Comparison of ENCODE assay signal across 21 cellular contexts in the genomic region with DNA sequence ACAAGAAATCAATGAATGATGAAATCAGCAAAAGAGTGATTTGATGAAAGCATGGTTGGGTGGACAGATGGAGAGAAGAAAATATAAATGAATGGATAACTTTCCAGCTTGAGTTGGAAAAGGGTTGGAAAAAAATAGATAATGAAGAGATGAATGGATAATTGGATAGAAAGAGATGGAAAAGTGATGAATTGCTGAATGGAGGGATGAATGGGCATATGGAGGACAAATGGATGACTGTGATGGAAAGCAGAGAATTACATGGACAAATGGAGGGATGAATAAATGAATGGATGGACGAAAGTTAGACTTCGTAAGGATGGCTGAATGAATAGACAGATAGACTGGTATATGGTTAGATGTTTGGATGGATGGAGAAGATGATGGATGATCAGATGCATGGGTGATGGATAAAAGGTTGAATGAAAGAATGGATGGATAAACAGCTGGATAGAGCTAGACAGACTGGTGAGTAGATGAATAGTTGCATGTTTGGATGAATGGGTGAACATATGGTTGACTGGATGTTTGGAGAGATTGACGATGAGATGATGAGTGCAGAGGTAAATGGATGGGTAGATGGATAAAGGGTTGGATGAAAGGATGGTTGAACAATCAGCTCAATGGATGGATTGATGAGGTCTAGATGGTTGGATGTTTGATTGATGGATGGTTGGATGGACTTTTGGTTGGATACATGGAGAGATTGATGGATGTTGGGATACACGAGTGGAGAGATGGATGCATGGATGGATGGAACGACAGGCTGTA. TPM values are rescaled to one million over a fixed set of nuclear protein-coding genes. Genes with fewer than 3 reads are reported as not detected.
DNase-seq lines count a peak whose midpoint lies in the region; ATAC-seq, FAIRE-seq and TF ChIP-seq lines count a peak whose summit lies in the region.
"Had no signal": no experiment of that assay in that cellular context is flagged by ENCODE, and none has a peak within 500 bp of the region (broad histone marks: within the 10 kb centered on the region; RNA-seq: fewer than 3 reads in every experiment).

No MANE protein-coding gene starts in this region.

- H3K4me2 ChIP-seq in A549 = no peak overlapping the region
- H3K4me2 ChIP-seq: GM23338 had no signal

- no peaks in the 10 kb centered on the region for H3K9me3 Mint-ChIP-seq in activated T-cell treated with anti-CD3 and anti-CD28 coated beads, Interleukin-2, amount 50 U/mL, for 4 hours
- H3K9me3 Mint-ChIP-seq in endothelial cell (ENCODE audit: unreplicated experiment) = no peaks in the 10 kb centered on the region
- H3K9me3 Mint-ChIP-seq: CD8-positive, alpha-beta memory T cell; IgD-negative memory B cell had no signal

- CTCF ChIA-PET in A549 (lab: Yijun Ruan, JAX) = interaction anchor here (0.6 to 3.2 kb wide), 15 partner anchors 9 to 398 kb away, joined by 3 to 12 read pairs (median 4); partner anchors contain the start of genes FAM98C and LGALS4

- in situ Hi-C loops in transverse colon (cut with MboI; ENCODE audit: low pct_ligation_motif_present in 1 of 4, low pct_unique_long_range_greater_than_20kb in 1 of 4, low sequenced_read_pairs in 3 of 4) = no loop called here

- no peak for DNase-seq in A549 (ENCODE audit: low read depth in 1 of 2, low spot score in 1 of 2)
- DNase-seq in RWPE2 (ENCODE audit: low spot score) = no peak
- DNase-seq in left colon = no peak
- no peak for DNase-seq in transverse colon
- no peak for DNase-seq in activated T-cell treated with anti-CD3 and anti-CD28 coated beads, Interleukin-2, amount 50 U/mL, for 4 hours
- no peak for DNase-seq in epidermal melanocyte (ENCODE audit: insufficient read length, low spot score)
- no peak for DNase-seq in endothelial cell (ENCODE audit: low spot score)
- DNase-seq: ACHN; BE2C; C1 segment of cervical spinal cord; CD4-positive, CD25-positive, alpha-beta regulatory T cell; CD8-positive, alpha-beta memory T cell; COR-L47; H7 had no signal

- WGBS in A549 (ENCODE audit: missing lambda C conversion rate) = 82% methylated on average over 5 of the region's 5 CpGs
- WGBS in transverse colon (ENCODE audit: low coverage in 1 of 2), 2 donors = 82 to 90% methylated on average over 5 of the region's 5 CpGs

- peaks cover 18% of the 10 kb centered on the region for H3K4me1 ChIP-seq in A549
- H3K4me1 ChIP-seq in RWPE2 (ENCODE audit: insufficient read depth, poor library complexity, severe bottlenecking) = peaks cover 17% of the 10 kb centered on the region
- no peaks in the 10 kb centered on the region for H3K4me1 ChIP-seq in transverse colon
- H3K4me1 ChIP-seq: BE2C had no signal

- POLR2A ChIA-PET in A549 (lab: Yijun Ruan, JAX) = interaction anchor here (2.1 kb wide), 1 partner anchor 31 kb away, joined by 8 read pairs; the partner anchor contains the start of gene ECH1

- no peak for TF ChIP-seq CTCF in A549 (IDR thresholded peaks at IDR 0.05)
- TF ChIP-seq CTCF in RWPE2 (IDR thresholded peaks at IDR 0.05; ENCODE audit: poor library complexity, severe bottlenecking) = no peak
- TF ChIP-seq CTCF in transverse colon (IDR thresholded peaks at IDR 0.05) = no peak
- TF ChIP-seq CTCF in endothelial cell (IDR thresholded peaks at IDR 0.05; ENCODE audit: unreplicated experiment) = no peak

- H3K4me1 Mint-ChIP-seq in activated T-cell treated with anti-CD3 and anti-CD28 coated beads, Interleukin-2, amount 50 U/mL, for 4 hours (ENCODE audit: low read depth) = peaks cover 4% of the 10 kb centered on the region
- H3K4me1 Mint-ChIP-seq in endothelial cell (ENCODE audit: unreplicated experiment) = peaks cover 6% of the 10 kb centered on the region
- H3K4me1 Mint-ChIP-seq: GM23338 had no signal

- no peaks in the 10 kb centered on the region for H3K27me3 Mint-ChIP-seq in activated T-cell treated with anti-CD3 and anti-CD28 coated beads, Interleukin-2, amount 50 U/mL, for 4 hours (ENCODE audit: low read depth)
- no peaks in the 10 kb centered on the region for H3K27me3 Mint-ChIP-seq in endothelial cell (ENCODE audit: unreplicated experiment)
- H3K27me3 Mint-ChIP-seq: CD4-positive, CD25-positive, alpha-beta regulatory T cell; CD8-positive, alpha-beta memory T cell; IgD-negative memory B cell had no signal

- FAIRE-seq in A549 (lab: Jason Lieb, UNC) = peak; percentile 76
- FAIRE-seq: G401.6, GM12891, HTR-8/SVneo had no signal

- no peak for TF ChIP-seq RAD21 in A549 (conservative IDR thresholded peaks at IDR 0.05 in 1 of 2, IDR thresholded peaks at IDR 0.05 in 1 of 2)

- H3K27ac Mint-ChIP-seq in endothelial cell (ENCODE audit: unreplicated experiment) = no peak overlapping the region
- H3K27ac Mint-ChIP-seq: CD4-positive, CD25-positive, alpha-beta regulatory T cell; CD8-positive, alpha-beta memory T cell; GM23338; IgD-negative memory B cell had no signal

- H3K4me3 ChIP-seq in A549 (no peak overlapping the region), RWPE2 (ENCODE audit: severe bottlenecking) (no peak overlapping the region), transverse colon (no peak overlapping the region)
- H3K4me3 ChIP-seq: GM23338 had no signal

- no peaks in the 10 kb centered on the region for H3K36me3 Mint-ChIP-seq in activated T-cell treated with anti-CD3 and anti-CD28 coated beads, Interleukin-2, amount 50 U/mL, for 4 hours (ENCODE audit: insufficient read depth)
- peaks cover 9% of the 10 kb centered on the region for H3K36me3 Mint-ChIP-seq in endothelial cell (ENCODE audit: low read depth, unreplicated experiment)
- H3K36me3 Mint-ChIP-seq: CD4-positive, CD25-positive, alpha-beta regulatory T cell had no signal

- TF ChIP-seq POLR2A in A549 (IDR thresholded peaks at IDR 0.05; ENCODE audit: low read length) (no peak), transverse colon (IDR thresholded peaks at IDR 0.05) (peak; percentile 52)

- H3K27me3 ChIP-seq in RWPE2 (ENCODE audit: insufficient read depth, poor library complexity, severe bottlenecking) (no peaks in the 10 kb centered on the region), transverse colon (no peaks in the 10 kb centered on the region)
- H3K27me3 ChIP-seq: BE2C had no signal

- H3K27ac ChIP-seq in A549 (peak overlapping the region; percentile 79 to 81; a peak in 4 of 6 replicates), RWPE2 (ENCODE audit: poor library complexity, severe bottlenecking) (peak overlapping the region; percentile 53), transverse colon (no peak overlapping the region)

- H3K9me3 ChIP-seq in A549 = no peaks in the 10 kb centered on the region; the same call in 2 of the 3 replicates
- H3K9me3 ChIP-seq in RWPE2 (ENCODE audit: severe bottlenecking) = no peaks in the 10 kb centered on the region
- no peaks in the 10 kb centered on the region for H3K9me3 ChIP-seq in transverse colon
- H3K9me3 ChIP-seq: BE2C had no signal

- H3K36me3 ChIP-seq in RWPE2 (ENCODE audit: low read depth) = no peaks in the 10 kb centered on the region
- peaks cover 0 to 39% (median 8%) of the 10 kb centered on the region in 4 donors for H3K36me3 ChIP-seq in transverse colon
- H3K36me3 ChIP-seq: BE2C had no signal

- no peak for TF ChIP-seq EP300 in A549 (IDR thresholded peaks at IDR 0.05)
- TF ChIP-seq EP300 in transverse colon (IDR thresholded peaks at IDR 0.05; ENCODE audit: low read depth) = no peak

- intact Hi-C loops in left colon (cut with DNase I, micrococcal nuclease) = no loop called here
- intact Hi-C loops in transverse colon (cut with DNase I; ENCODE audit: low total_unique reads) = no loop called here

- ATAC-seq in A549 = no peak
- ATAC-seq in RWPE2 (ENCODE audit: low read depth) = no peak
- ATAC-seq in left colon = peak; percentile 7
- ATAC-seq in activated T-cell treated with anti-CD3 and anti-CD28 coated beads, Interleukin-2, amount 50 U/mL, for 4 hours = no peak
- ATAC-seq: GM23338, HCT116 had no signal

- H3K4me3 Mint-ChIP-seq in activated T-cell treated with anti-CD3 and anti-CD28 coated beads, Interleukin-2, amount 50 U/mL, for 4 hours = no peak overlapping the region
- H3K4me3 Mint-ChIP-seq in endothelial cell (ENCODE audit: unreplicated experiment) = no peak overlapping the region
- H3K4me3 Mint-ChIP-seq: CD4-positive, CD25-positive, alpha-beta regulatory T cell; CD8-positive, alpha-beta memory T cell; GM23338; IgD-negative memory B cell had no signal

RNA-seq across cellular contexts. Expression of gene LGALS7B, which starts 11.8 kb away (rescaled TPM):
- polyA plus RNA-seq in A549 (2011; rRNA removed) (0.27 TPM in 1 of 2 replicates, not detected in the other), A549 (2017; fragmentation: RNase III; extraction: RNeasy Plus Mini Kit Qiagen cat#74134 plus additional on column Dnase treatment) (not detected in 3 replicates)
- polyA plus RNA-seq in A549 (2012; cell fraction: cytosol; rRNA removed) = 0.25 and 0.38 TPM in 2 replicates
- 0.29 TPM in 1 of 2 replicates, not detected in the other for polyA plus RNA-seq in A549 (2012; cell fraction: nucleus; rRNA removed)
- not detected in 2 replicates for polyA minus RNA-seq in A549 (2011; rRNA and poly(A)+ RNA removed)
- total RNA-seq in left colon (not detected), transverse colon (not detected), endothelial cell (ENCODE audit: unreplicated experiment) (18.8 TPM)
- total RNA-seq in activated T-cell treated with anti-CD3 and anti-CD28 coated beads, Interleukin-2, amount 50 U/mL, for 4 hours = not detected
- total RNA-seq: A172; CD4-positive, CD25-positive, alpha-beta regulatory T cell; CD8-positive, alpha-beta memory T cell; H7 had no signal
- polyA plus RNA-seq: CD4-positive, CD25-positive, alpha-beta regulatory T cell; CD8-positive, alpha-beta memory T cell; IgD-negative memory B cell had no signal

RNA-seq across cellular contexts. Expression of gene LGALS4, which starts 12.0 kb away (rescaled TPM):
- polyA plus RNA-seq in A549 (2011; rRNA removed) = 2.5 and 3.3 TPM in 2 replicates
- 0.87 and 1.2 TPM in 2 replicates for polyA plus RNA-seq in A549 (2012; cell fraction: cytosol; rRNA removed)
- polyA plus RNA-seq in A549 (2012; cell fraction: nucleus; rRNA removed) = 4.4 and 6.3 TPM in 2 replicates
- 0.38 to 0.94 TPM (median 0.84 TPM) in 3 replicates for polyA plus RNA-seq in A549 (2017; fragmentation: RNase III; extraction: RNeasy Plus Mini Kit Qiagen cat#74134 plus additional on column Dnase treatment)
- polyA minus RNA-seq in A549 (2011; rRNA and poly(A)+ RNA removed) = 1.7 and 2.4 TPM in 2 replicates
- total RNA-seq in left colon = 1,000 to 10,000 TPM; 7,382 to 8,588 TPM
- 1,000 to 10,000 TPM; 1,815 to 4,845 (median 3,695) TPM for total RNA-seq in transverse colon
- total RNA-seq in activated T-cell treated with anti-CD3 and anti-CD28 coated beads, Interleukin-2, amount 50 U/mL, for 4 hours = 1 to 10 TPM; 1.7 to 2.7 (median 2.2) TPM
- 0.46 TPM for total RNA-seq in endothelial cell (ENCODE audit: unreplicated experiment)
- total RNA-seq: A172, H7 had no signal
- polyA plus RNA-seq: GM23338, IgD-negative memory B cell had no signal

RNA-seq across cellular contexts. Expression of gene LGALS7, which starts 27.4 kb away (rescaled TPM):
- polyA plus RNA-seq in A549 (2011; rRNA removed) (not detected in 2 replicates), A549 (2017; fragmentation: RNase III; extraction: RNeasy Plus Mini Kit Qiagen cat#74134 plus additional on column Dnase treatment) (not detected in 3 replicates)
- 0.19 TPM in 1 of 2 replicates, not detected in the other for polyA plus RNA-seq in A549 (2012; cell fraction: cytosol; rRNA removed)
- not detected in 2 replicates for polyA plus RNA-seq in A549 (2012; cell fraction: nucleus; rRNA removed)
- not detected in 2 replicates for polyA minus RNA-seq in A549 (2011; rRNA and poly(A)+ RNA removed)
- total RNA-seq in left colon (not detected), transverse colon (not detected), endothelial cell (ENCODE audit: unreplicated experiment) (3.6 TPM)
- not detected for total RNA-seq in activated T-cell treated with anti-CD3 and anti-CD28 coated beads, Interleukin-2, amount 50 U/mL, for 4 hours
- total RNA-seq: A172; CD4-positive, CD25-positive, alpha-beta regulatory T cell; CD8-positive, alpha-beta memory T cell; GM23338 had no signal
- polyA plus RNA-seq: CD4-positive, CD25-positive, alpha-beta regulatory T cell; CD8-positive, alpha-beta memory T cell; IgD-negative memory B cell had no signal

RNA-seq across cellular contexts. Expression of gene ECH1, which starts 30.8 kb away (rescaled TPM):
- polyA plus RNA-seq in A549 (2011; rRNA removed) (383 and 431 TPM in 2 replicates), A549 (2017; fragmentation: RNase III; extraction: RNeasy Plus Mini Kit Qiagen cat#74134 plus additional on column Dnase treatment) (393 to 394 TPM (median 394 TPM) in 3 replicates)
- 437 and 495 TPM in 2 replicates for polyA plus RNA-seq in A549 (2012; cell fraction: cytosol; rRNA removed)
- polyA plus RNA-seq in A549 (2012; cell fraction: nucleus; rRNA removed) = 459 and 460 TPM in 2 replicates
- polyA minus RNA-seq in A549 (2011; rRNA and poly(A)+ RNA removed) = 166 and 194 TPM in 2 replicates
- total RNA-seq in left colon (100 to 1,000 TPM; 292 to 483 TPM), transverse colon (100 to 1,000 TPM; 181 to 313 (median 228) TPM), endothelial cell (ENCODE audit: unreplicated experiment) (101 TPM)
- 100 to 1,000 TPM in 2 of 3 donors, 10 to 100 TPM in 1; 91.1 to 109 (median 108) TPM for total RNA-seq in activated T-cell treated with anti-CD3 and anti-CD28 coated beads, Interleukin-2, amount 50 U/mL, for 4 hours

RNA-seq across cellular contexts. Expression of gene HNRNPL, which starts 49.0 kb away (rescaled TPM):
- polyA plus RNA-seq in A549 (2011; rRNA removed) (440 and 487 TPM in 2 replicates), A549 (2017; fragmentation: RNase III; extraction: RNeasy Plus Mini Kit Qiagen cat#74134 plus additional on column Dnase treatment) (372 to 383 TPM (median 380 TPM) in 3 replicates)
- 346 and 419 TPM in 2 replicates for polyA plus RNA-seq in A549 (2012; cell fraction: cytosol; rRNA removed)
- 557 and 713 TPM in 2 replicates for polyA plus RNA-seq in A549 (2012; cell fraction: nucleus; rRNA removed)
- 477 and 485 TPM in 2 replicates for polyA minus RNA-seq in A549 (2011; rRNA and poly(A)+ RNA removed)
- total RNA-seq in left colon (100 to 1,000 TPM; 269 to 281 TPM), transverse colon (100 to 1,000 TPM; 139 to 200 (median 174) TPM), endothelial cell (ENCODE audit: unreplicated experiment) (343 TPM)
- total RNA-seq in activated T-cell treated with anti-CD3 and anti-CD28 coated beads, Interleukin-2, amount 50 U/mL, for 4 hours = 100 to 1,000 TPM; 679 to 736 (median 698) TPM

Comparison
In these comparisons a context has a peak if more than half of its experiments do, and no peak if none do; other contexts are left out.
1. H3K27ac ChIP-seq: peak in A549 (2 of 2) and RWPE2 (single experiment); none in transverse colon (0 of 4).
2. RNA of gene LGALS7B, which starts 11.8 kb away (total RNA-seq): 18.8 TPM in endothelial cell (single experiment); not detected in left colon, not detected in transverse colon and not detected in activated T-cell treated with anti-CD3 and anti-CD28 coated beads, Interleukin-2, amount 50 U/mL, for 4 hours; every median in the first group is over 10 times any median in the second.
3. RNA of gene LGALS4, which starts 12.0 kb away (total RNA-seq): 7,382 to 8,588 TPM in left colon and 1,815 to 4,845 TPM in transverse colon; 1.7 to 2.7 TPM in activated T-cell treated with anti-CD3 and anti-CD28 coated beads, Interleukin-2, amount 50 U/mL, for 4 hours and 0.46 TPM in endothelial cell (single experiment); every median in the first group is over 100 times any median in the second.